18 cellular contexts compared by ENCODE assay signal in genomic region chr12:32577328-32577727, GRCh38.
DNase-seq lines count a peak whose midpoint lies in the region; ATAC-seq and TF ChIP-seq lines count a peak whose summit lies in the region.
"Had no signal": no experiment of that assay in that cellular context is flagged by ENCODE, and none has a peak within 500 bp of the region (broad histone marks: within the 10 kb centered on the region; RNA-seq: fewer than 3 reads in every experiment).

No MANE protein-coding gene starts in this region.

- H3F3A ChIP-seq in GM23338 (replicated peaks; ENCODE audit: low read depth) = no peaks in the 10 kb centered on the region

- H3K79me2 ChIP-seq in GM23338 (replicated peaks; ENCODE audit: insufficient read depth) = peaks cover 76% of the 10 kb centered on the region

- ATAC-seq in GM23338 = no peak
- ATAC-seq in WTC11 = no peak
- ATAC-seq in aorta (ENCODE audit: low FRiP score) = no peak
- no peak for ATAC-seq in HG02759 (IDR thresholded peaks at IDR 0.05; ENCODE audit: unreplicated experiment)
- ATAC-seq: HCT116 had no signal

- H3K9ac ChIP-seq in subcutaneous abdominal adipose tissue (ENCODE audit: low read length in 5 of 5) = no peak overlapping the region

- intact Hi-C loops in aorta (cut with DNase I) = no loop called here

- H3K4me3 Mint-ChIP-seq in GM23338 (no peak overlapping the region), WTC11 (no peak overlapping the region)
- H3K4me3 Mint-ChIP-seq: CD4-positive, alpha-beta T cell; HFFc6 had no signal

- H3K36me3 Mint-ChIP-seq in GM23338 (ENCODE audit: low read depth) = peaks cover 73% of the 10 kb centered on the region
- H3K36me3 Mint-ChIP-seq in WTC11 = peaks cover 45% of the 10 kb centered on the region

- H3K27ac ChIP-seq in GM23338 (ENCODE audit: low read depth) (no peak overlapping the region), subcutaneous abdominal adipose tissue (ENCODE audit: low read depth, low read length) (peak overlapping the region; percentile 24), aorta (ENCODE audit: low read depth in 1 of 2, low read length in 2 of 2) (no peak overlapping the region)
- H3K27ac ChIP-seq: C4-2B had no signal

- H3K27ac Mint-ChIP-seq in GM23338 (peak overlapping the region; percentile 64; the same call in 1 of the 2 replicates), WTC11 (0 out of 2 replicates have a peak overlapping the region, but pooled peaks have one; percentile 8)
- H3K27ac Mint-ChIP-seq: CD4-positive, alpha-beta T cell; HFFc6 had no signal

- H3K36me3 ChIP-seq in GM23338 (ENCODE audit: insufficient read depth) (peaks cover 5% of the 10 kb centered on the region; the same call in 1 of the 2 replicates), subcutaneous abdominal adipose tissue (ENCODE audit: control insufficient read depth in 5 of 5, insufficient read depth in 5 of 5, low read length in 5 of 5) (peaks cover 15 to 39% (median 27%) of the 10 kb centered on the region in 5 donors), aorta (ENCODE audit: control insufficient read depth in 1 of 2, insufficient read depth in 2 of 2, low read length in 1 of 2) (peaks cover 1 to 3% of the 10 kb centered on the region in 2 donors)

- H3K9me3 Mint-ChIP-seq in GM23338 (peaks cover 2% of the 10 kb centered on the region; the same call in 1 of the 3 replicates), WTC11 (peaks cover 19% of the 10 kb centered on the region)
- H3K9me3 Mint-ChIP-seq: CD4-positive, alpha-beta T cell; HFFc6 had no signal

- 50 to 58% methylated on average over 2 of the region's 2 CpGs for WGBS in aorta, 2 donors

- H3K9me3 ChIP-seq in subcutaneous abdominal adipose tissue (ENCODE audit: control insufficient read depth in 5 of 5, low read length in 5 of 5) (peaks cover 0 to 4% (median 0%) of the 10 kb centered on the region in 5 donors), aorta (ENCODE audit: control insufficient read depth, low read length) (no peaks in the 10 kb centered on the region)

- H3K4me1 Mint-ChIP-seq in GM23338 (peaks cover 5% of the 10 kb centered on the region), WTC11 (peaks cover 5% of the 10 kb centered on the region; the same call in 1 of the 2 replicates)

- H3K27me3 ChIP-seq in GM23338 (ENCODE audit: insufficient read depth) (no peaks in the 10 kb centered on the region), subcutaneous abdominal adipose tissue (ENCODE audit: control insufficient read depth in 5 of 5, insufficient read depth in 4 of 5, low read length in 5 of 5) (no peaks in the 10 kb centered on the region), aorta (ENCODE audit: control insufficient read depth in 1 of 2, insufficient read depth in 2 of 2, low read length in 1 of 2) (no peaks in the 10 kb centered on the region)

- H3K9me2 ChIP-seq in GM23338 (ENCODE audit: insufficient read depth) = no peaks in the 10 kb centered on the region

- H3K4me1 ChIP-seq in GM23338 (ENCODE audit: insufficient read depth) (no peaks in the 10 kb centered on the region; the same call in 1 of the 2 replicates), subcutaneous abdominal adipose tissue (ENCODE audit: control insufficient read depth in 5 of 5, insufficient read depth in 5 of 5, low read length in 5 of 5) (peaks cover 0 to 12% (median 0%) of the 10 kb centered on the region in 5 donors), aorta (ENCODE audit: control insufficient read depth in 1 of 2, insufficient read depth in 2 of 2, low read length in 2 of 2) (no peaks in the 10 kb centered on the region)

- no peaks in the 10 kb centered on the region; the same call in 1 of the 2 replicates for H4K20me1 ChIP-seq in GM23338 (replicated peaks; ENCODE audit: insufficient read depth)

- no peak for DNase-seq in GM23338 (ENCODE audit: low spot score)
- DNase-seq in WTC11 (ENCODE audit: low spot score) = no peak
- DNase-seq in left kidney (ENCODE audit: low read depth, low spot score) = peak; percentile 23
- DNase-seq in aorta = no peak
- DNase-seq: ACHN; AML-193; CD4-positive, alpha-beta T cell; DMS153; DMS79; GDM1; GOT3; H7; HFFc6; IMR-90 had no signal

- no peak for TF ChIP-seq CTCF in GM23338 (conservative IDR thresholded peaks at IDR 0.05; ENCODE audit: low read depth in 2 of 2)
- TF ChIP-seq CTCF in WTC11 (IDR thresholded peaks at IDR 0.05) = no peak

- H3K4me3 ChIP-seq in GM23338 = no peak overlapping the region
- H3K4me3 ChIP-seq in subcutaneous abdominal adipose tissue (ENCODE audit: low read depth in 1 of 5, low read length in 5 of 5) = no peak overlapping the region
- H3K4me3 ChIP-seq in aorta (ENCODE audit: low read length in 2 of 2) = no peak overlapping the region

- H3K27me3 Mint-ChIP-seq in GM23338 (ENCODE audit: insufficient read depth, low read depth, poor library complexity) (peaks cover 7% of the 10 kb centered on the region), WTC11 (ENCODE audit: low read depth) (no peaks in the 10 kb centered on the region)
- H3K27me3 Mint-ChIP-seq: CD4-positive, alpha-beta T cell had no signal

- POLR2A ChIA-PET in WTC11 (lab: Charles Lee) = no interaction called here

- H2AFZ ChIP-seq in GM23338 = no peak overlapping the region

- no peak overlapping the region for H3K4me2 ChIP-seq in GM23338

- CTCF ChIA-PET in WTC11 (lab: Charles Lee) = no interaction called here

TF ChIP-seq in GM23338, 12 proteins besides CTCF, POLR2A, EP300 and RAD21 (continues in another document):
- TF ChIP-seq NANOG (IDR thresholded peaks at IDR 0.05; ENCODE audit: borderline replicate concordance) (no peak), ETS1 (IDR thresholded peaks at IDR 0.05) (no peak), ZNF114 (CRISPR knock-in tag; IDR thresholded peaks at IDR 0.05) (no peak), JUNB (IDR thresholded peaks at IDR 0.05; ENCODE audit: unreplicated experiment) (no peak)

TF ChIP-seq in WTC11, 78 proteins besides CTCF, POLR2A, EP300 and RAD21 (continues in another document):
- no peak for TF ChIP-seq SMAD4 (CRISPR knock-in tag; IDR thresholded peaks at IDR 0.05)
- no peak for TF ChIP-seq HMGA2 (CRISPR knock-in tag; IDR thresholded peaks at IDR 0.05)
- no peak for TF ChIP-seq ELF4 (CRISPR knock-in tag; IDR thresholded peaks at IDR 0.05; ENCODE audit: low read depth)
- no peak for TF ChIP-seq GABPB1 (CRISPR knock-in tag; IDR thresholded peaks at IDR 0.05)
- TF ChIP-seq ZNF219 (CRISPR knock-in tag; IDR thresholded peaks at IDR 0.05; ENCODE audit: borderline replicate concordance) = no peak
- no peak for TF ChIP-seq ZNF512 (CRISPR knock-in tag; IDR thresholded peaks at IDR 0.05; ENCODE audit: borderline replicate concordance)
- no peak for TF ChIP-seq CDX4 (CRISPR knock-in tag; IDR thresholded peaks at IDR 0.05; ENCODE audit: borderline replicate concordance)
- TF ChIP-seq ZBTB21 (CRISPR knock-in tag; IDR thresholded peaks at IDR 0.05; ENCODE audit: borderline replicate concordance) = no peak
- TF ChIP-seq GTF2I (CRISPR knock-in tag; conservative IDR thresholded peaks at IDR 0.05) = no peak
- no peak for TF ChIP-seq SOX15 (CRISPR knock-in tag; IDR thresholded peaks at IDR 0.05)
- TF ChIP-seq ETV6 (CRISPR knock-in tag; IDR thresholded peaks at IDR 0.05) = no peak
- TF ChIP-seq E2F1 (CRISPR knock-in tag; IDR thresholded peaks at IDR 0.05) = no peak
